15 cellular contexts compared by ENCODE assay signal in genomic region chr18:13517369-13517768, GRCh38.
DNase-seq lines count a peak whose midpoint lies in the region; TF ChIP-seq lines count a peak whose summit lies in the region.
"Had no signal": no experiment of that assay in that cellular context is flagged by ENCODE, and none has a peak within 500 bp of the region (broad histone marks: within the 10 kb centered on the region; RNA-seq: fewer than 3 reads in every experiment).

No MANE protein-coding gene starts in this region.

- H3K4me2 ChIP-seq in neuronal stem cell (ENCODE audit: insufficient read depth, low read length, poor library complexity, severe bottlenecking) = no peak overlapping the region

- no peak overlapping the region for H3K4me3 Mint-ChIP-seq in chondrocyte (ENCODE audit: unreplicated experiment)
- H3K4me3 Mint-ChIP-seq: CD14-positive monocyte; CD4-positive, alpha-beta memory T cell had no signal

- H2AFZ ChIP-seq in neuronal stem cell (ENCODE audit: low read length) = no peak overlapping the region

- H3K27me3 ChIP-seq in neuronal stem cell (ENCODE audit: control insufficient read depth in 3 of 3, insufficient read depth in 3 of 3, low read depth in 1 of 3, low read length in 3 of 3) = no peaks in the 10 kb centered on the region
- H3K27me3 ChIP-seq in testis = no peaks in the 10 kb centered on the region
- H3K27me3 ChIP-seq: BE2C had no signal

- peaks cover 66% of the 10 kb centered on the region for H3K4me1 Mint-ChIP-seq in chondrocyte (ENCODE audit: low read depth)

- peak overlapping the region; percentile 21 for H3K18ac ChIP-seq in neuronal stem cell (ENCODE audit: low read length)

- H3K4me3 ChIP-seq in neuronal stem cell (ENCODE audit: low read length in 2 of 2) (no peak overlapping the region), testis (no peak overlapping the region)
- H3K4me3 ChIP-seq: HAP-1 had no signal

- peaks cover 22% of the 10 kb centered on the region for H3K36me3 Mint-ChIP-seq in chondrocyte (ENCODE audit: low read depth)

- H3K4me1 ChIP-seq in neuronal stem cell (ENCODE audit: control insufficient read depth in 2 of 2, insufficient read depth in 1 of 2, low read depth in 1 of 2, low read length in 2 of 2) (no peaks in the 10 kb centered on the region), testis (no peaks in the 10 kb centered on the region)
- H3K4me1 ChIP-seq: BE2C, HAP-1 had no signal

- no peak overlapping the region for H2BK5ac ChIP-seq in neuronal stem cell (ENCODE audit: low read length)

- no peaks in the 10 kb centered on the region for H3K79me1 ChIP-seq in neuronal stem cell (ENCODE audit: low read depth, low read length)

- no peaks in the 10 kb centered on the region for H3K27me3 Mint-ChIP-seq in chondrocyte (ENCODE audit: low read depth)
- H3K27me3 Mint-ChIP-seq: CD4-positive, alpha-beta memory T cell had no signal

- intact Hi-C loops in testis (cut with DNase I; ENCODE audit: low total_unique reads) = no loop called here

- in situ Hi-C loops in GM13976 (cut with MboI; ENCODE audit: low sequenced_read_pairs, unreplicated experiment) = loop anchor here (25.0 kb wide), 1 partner anchor 305 kb away; the partner anchor contains the start of gene LDLRAD4

- peaks cover 10% of the 10 kb centered on the region for H3K9me3 Mint-ChIP-seq in chondrocyte (ENCODE audit: low read depth)

- no peak overlapping the region for H4K8ac ChIP-seq in neuronal stem cell (ENCODE audit: low read depth, low read length)

- H3K4ac ChIP-seq in neuronal stem cell (ENCODE audit: low read length) = no peak overlapping the region

- no peak overlapping the region for H2BK12ac ChIP-seq in neuronal stem cell (ENCODE audit: low read length)

- H3K23ac ChIP-seq in neuronal stem cell (ENCODE audit: low read depth, low read length, poor library complexity) = no peak overlapping the region

- H2AK5ac ChIP-seq in neuronal stem cell (ENCODE audit: low read depth, low read length) = no peak overlapping the region

- no peak for TF ChIP-seq CTCF in chondrocyte (IDR thresholded peaks at IDR 0.05)
- no peak for TF ChIP-seq CTCF in testis (IDR thresholded peaks at IDR 0.05)
- no peak for TF ChIP-seq CTCF in GM13976 (IDR thresholded peaks at IDR 0.05; ENCODE audit: borderline replicate concordance, control extremely low read depth, extremely low read depth, insufficient read depth, missing control alignments)

- no peak overlapping the region for H4K91ac ChIP-seq in neuronal stem cell (ENCODE audit: low read depth, low read length, poor library complexity)

- H3K27ac Mint-ChIP-seq in chondrocyte (ENCODE audit: unreplicated experiment) = no peak overlapping the region

- no peak overlapping the region for H2BK15ac ChIP-seq in neuronal stem cell (ENCODE audit: low read length)

- peak; percentile 56 for DNase-seq in chondrocyte (ENCODE audit: low spot score)
- DNase-seq in glomerular visceral epithelial cell (ENCODE audit: extremely low spot score) = peak; percentile 8
- DNase-seq in neuronal stem cell (ENCODE audit: low spot score) = no peak
- no peak for DNase-seq in testis
- DNase-seq in NCI-H2029 treated with DMSO at 0.1 percent for 48 hours (lab: John Stamatoyannopoulos, UW) = no peak
- no peak for DNase-seq in GM13976 (ENCODE audit: low spot score)
- DNase-seq: ACHN; BE2C; CD4-positive, alpha-beta memory T cell; DMS153; DMS79; GDM1 had no signal

- H3K36me3 ChIP-seq in neuronal stem cell (replicated peaks in 1 of 2; ENCODE audit: control insufficient read depth in 2 of 2, insufficient read depth in 2 of 2, low read length in 2 of 2) (no peaks in the 10 kb centered on the region), testis (ENCODE audit: low read depth, missing control alignments) (no peaks in the 10 kb centered on the region)
- H3K36me3 ChIP-seq: BE2C, HAP-1 had no signal

- no peak overlapping the region for H3K27ac ChIP-seq in neuronal stem cell (replicated peaks; ENCODE audit: low read length)
- no peak overlapping the region for H3K27ac ChIP-seq in testis
- H3K27ac ChIP-seq: HL-60 had no signal

- no peak overlapping the region for H3K14ac ChIP-seq in neuronal stem cell (ENCODE audit: low read length)

- no CpG with 5 or more reads among the region's 7 CpGs for WGBS in neuronal stem cell (ENCODE audit: extremely low coverage in 2 of 2, insufficient read length in 2 of 2, insufficient replicate concordance in 1 of 2), 2 donors
- 88 to 90% methylated on average over 7 of the region's 7 CpGs for WGBS in testis, 2 donors

- TF ChIP-seq POLR2A in testis (IDR thresholded peaks at IDR 0.05) = no peak

- no peak overlapping the region for H2BK120ac ChIP-seq in neuronal stem cell (ENCODE audit: low read depth, low read length)

- H3K9me3 ChIP-seq in neuronal stem cell (replicated peaks in 1 of 2; ENCODE audit: control insufficient read depth in 2 of 2, insufficient read depth in 1 of 2, low read depth in 1 of 2, low read length in 2 of 2) (no peaks in the 10 kb centered on the region), testis (no peaks in the 10 kb centered on the region)
- H3K9me3 ChIP-seq: BE2C, HAP-1 had no signal

- H3K9ac ChIP-seq in neuronal stem cell (ENCODE audit: low read depth, low read length, poor library complexity) = no peak overlapping the region

Comparison
In these comparisons a context has a peak if more than half of its experiments do, and no peak if none do; other contexts are left out.
1. DNase-seq: peak in chondrocyte (single experiment) and glomerular visceral epithelial cell (single experiment); none in neuronal stem cell (single experiment), testis (single experiment), NCI-H2029 treated with DMSO at 0.1 percent for 48 hours (single experiment) and GM13976 (single experiment).